ENCODE assay signal across 16 cellular contexts in the genomic region with DNA sequence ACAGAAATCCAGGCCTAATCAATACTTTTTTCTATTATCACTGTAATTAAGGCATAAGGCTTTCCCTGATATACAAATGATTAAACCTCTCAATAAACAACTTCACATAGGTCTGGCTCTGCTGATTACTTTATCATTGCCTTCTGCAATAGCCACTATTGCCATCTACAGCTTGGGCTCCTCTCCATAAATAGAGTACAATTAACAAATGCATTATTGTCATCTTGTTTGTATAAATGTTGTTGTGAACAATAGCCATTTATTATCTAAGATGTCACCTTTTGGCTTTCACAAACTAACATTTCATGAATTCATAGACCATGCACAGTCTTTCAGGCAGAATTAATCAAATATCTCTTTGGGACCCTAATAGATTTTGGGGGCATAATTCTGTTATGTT.
"Had no signal": no experiment of that assay in that cellular context is flagged by ENCODE, and none has a peak within 500 bp of the region (broad histone marks: within the 10 kb centered on the region; RNA-seq: fewer than 3 reads in every experiment).

No MANE protein-coding gene starts in this region.

- ATAC-seq: heart right ventricle, left cardiac atrium, mucosa of descending colon, natural killer cell, right cardiac atrium, upper lobe of right lung had no signal

- H3K4me3 ChIP-seq: heart right ventricle, left ventricle myocardium inferior, lung, mucosa of descending colon, testis, tibial nerve, upper lobe of right lung, vagina had no signal

- H3K4me1 ChIP-seq: heart right ventricle, left ventricle myocardium inferior, testis, upper lobe of right lung, vagina had no signal

- H3K36me3 ChIP-seq: heart right ventricle, left ventricle myocardium inferior, tibial nerve, upper lobe of right lung, vagina had no signal

- DNase-seq: endodermal cell; foreskin melanocyte; heart right ventricle; left cardiac atrium; left ventricle myocardium inferior; mucosa of descending colon; natural killer cell; right cardiac atrium; small intestine; stimulated activated CD4-positive, alpha-beta T cell treated with anti-CD3 and anti-CD28 coated beads, Interleukin-12 subunit alpha, Interleukin-12 subunit beta, amount 100 ng/mL, for 4 hours; stimulated activated naive CD4-positive, alpha-beta T cell; testis; upper lobe of right lung had no signal

- H3K9me3 ChIP-seq: heart right ventricle, left ventricle myocardium inferior, mucosa of descending colon, testis, tibial nerve, upper lobe of right lung, vagina had no signal

- H3K27me3 ChIP-seq: heart right ventricle, testis, tibial nerve, upper lobe of right lung, vagina had no signal

- H3K27ac ChIP-seq: heart right ventricle, left ventricle myocardium inferior, testis, tibial nerve, upper lobe of right lung, vagina had no signal
